21 cellular contexts compared by ENCODE assay signal in genomic region chr17:61188081-61188480, GRCh38.
"Had no signal": no experiment of that assay in that cellular context is flagged by ENCODE, and none has a peak within 500 bp of the region (broad histone marks: within the 10 kb centered on the region; RNA-seq: fewer than 3 reads in every experiment).

No MANE protein-coding gene starts in this region.

- H3K27ac Mint-ChIP-seq: natural killer cell; stimulated activated naive B cell treated with anti-CD40 and anti-IgM and Interleukin-4, amounts not matched to agents 10 μg/mL and 1 μg/mL and 100 μg/mL, for 72 hours had no signal

- H3K36me3 Mint-ChIP-seq: natural killer cell had no signal

- H3K4me1 ChIP-seq: esophagus muscularis mucosa, gastrocnemius medialis, heart right ventricle, right atrium auricular region, sigmoid colon, testis, tibial nerve had no signal

- H3K4me3 ChIP-seq: esophagus muscularis mucosa, gastrocnemius medialis, heart right ventricle, mucosa of descending colon, ovary, right atrium auricular region, sigmoid colon, skin epidermis, testis, tibial nerve had no signal

- H3K27ac ChIP-seq: esophagus muscularis mucosa, gastrocnemius medialis, heart right ventricle, ovary, right atrium auricular region, sigmoid colon, skin epidermis, testis, tibial nerve had no signal

- ATAC-seq: gastrocnemius medialis; heart right ventricle; mucosa of descending colon; natural killer cell; stimulated activated naive CD8-positive, alpha-beta T cell treated with anti-CD3 and anti-CD28 coated beads, Interleukin-15, amount 100 ng/mL, for 72 hours had no signal

- H3K27me3 Mint-ChIP-seq: stimulated activated naive B cell treated with anti-CD40 and anti-IgM and Interleukin-4, amounts not matched to agents 10 μg/mL and 1 μg/mL and 100 μg/mL, for 72 hours; stimulated activated naive CD8-positive, alpha-beta T cell treated with anti-CD3 and anti-CD28 coated beads, Interleukin-15, amount 100 ng/mL, for 72 hours had no signal

- H3K27me3 ChIP-seq: esophagus muscularis mucosa, gastrocnemius medialis, heart right ventricle, ovary, right atrium auricular region, sigmoid colon, testis, tibial nerve had no signal

- H3K4me1 Mint-ChIP-seq: stimulated activated naive CD8-positive, alpha-beta T cell treated with anti-CD3 and anti-CD28 coated beads, Interleukin-15, amount 100 ng/mL, for 72 hours had no signal

- H3K36me3 ChIP-seq: esophagus muscularis mucosa, gastrocnemius medialis, heart right ventricle, ovary, right atrium auricular region, sigmoid colon, tibial nerve had no signal

- DNase-seq: effector memory CD4-positive, alpha-beta T cell; gastrocnemius medialis; heart right ventricle; hypothalamus; kidney glomerular epithelial cell; mammary epithelial cell; mucosa of descending colon; natural killer cell; nucleus accumbens; ovary; sigmoid colon; stimulated activated CD4-positive, alpha-beta T cell treated with anti-CD3 and anti-CD28 coated beads, Interleukin-2, amount 100 ng/mL, for 24 hours; stimulated activated CD4-positive, alpha-beta T cell treated with anti-CD3 and anti-CD28 coated beads, Interleukin-4, amount 100 ng/mL, for 4 hours; stimulated activated naive B cell treated with anti-CD40 and anti-IgM and Interleukin-4, amounts not matched to agents 10 μg/mL and 1 μg/mL and 100 μg/mL, for 72 hours; stimulated activated naive CD8-positive, alpha-beta T cell treated with anti-CD3 and anti-CD28 coated beads, Interleukin-15, amount 100 ng/mL, for 72 hours; testis had no signal

- H3K4me3 Mint-ChIP-seq: natural killer cell; stimulated activated naive B cell treated with anti-CD40 and anti-IgM and Interleukin-4, amounts not matched to agents 10 μg/mL and 1 μg/mL and 100 μg/mL, for 72 hours; stimulated activated naive CD8-positive, alpha-beta T cell treated with anti-CD3 and anti-CD28 coated beads, Interleukin-15, amount 100 ng/mL, for 72 hours had no signal

- H3K9me3 Mint-ChIP-seq: natural killer cell, neural crest cell had no signal

- H3K9me3 ChIP-seq: gastrocnemius medialis, mucosa of descending colon, ovary, sigmoid colon, testis had no signal
